ENCODE assay signal across 8 cellular contexts in the genomic region with DNA sequence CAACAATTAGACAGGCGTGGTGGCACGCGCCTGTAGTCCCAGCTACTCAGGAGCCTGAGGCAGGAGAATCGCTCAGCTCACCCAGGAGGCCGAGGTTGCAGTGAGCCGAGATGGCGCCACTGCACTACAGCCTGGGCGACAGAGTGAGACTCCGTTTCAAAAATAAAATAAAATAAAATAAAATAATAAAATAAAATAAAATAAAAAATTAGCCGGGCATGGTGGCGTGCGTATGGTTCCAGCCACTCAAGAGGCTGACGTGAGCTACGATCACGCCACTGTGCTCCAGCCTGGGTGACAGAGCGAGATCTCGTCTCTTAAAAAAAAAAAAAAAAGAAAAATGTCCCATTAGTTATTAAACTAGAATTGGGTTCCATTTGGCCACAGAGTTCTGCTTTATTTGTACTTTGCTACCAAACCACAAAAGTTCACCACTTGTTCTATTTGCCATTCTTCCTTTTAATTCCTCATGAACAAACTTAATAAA. TPM values are rescaled to one million over a fixed set of nuclear protein-coding genes. Genes with fewer than 3 reads are reported as not detected.
A peak's percentile ranks its signal among the peaks of the same experiment; 100 is the strongest.
DNase-seq lines count a peak whose midpoint lies in the region; ATAC-seq and TF ChIP-seq lines count a peak whose summit lies in the region.

No MANE protein-coding gene starts in this region.

- no peaks in the 10 kb centered on the region for H3K27me3 Mint-ChIP-seq in central memory CD8-positive, alpha-beta T cell
- no peaks in the 10 kb centered on the region for H3K27me3 Mint-ChIP-seq in naive thymus-derived CD4-positive, alpha-beta T cell

- peak; percentile 21 for ATAC-seq in central memory CD8-positive, alpha-beta T cell (replicated peaks; ENCODE audit: extremely low read depth, poor library complexity, severe bottlenecking)
- no peak for ATAC-seq in naive thymus-derived CD4-positive, alpha-beta T cell
- ATAC-seq in HG02763 (IDR thresholded peaks at IDR 0.05; ENCODE audit: unreplicated experiment) = no peak
- ATAC-seq in GM18909 (IDR thresholded peaks at IDR 0.05; ENCODE audit: poor library complexity, unreplicated experiment) = no peak

- peaks cover 47% of the 10 kb centered on the region for H3K4me1 Mint-ChIP-seq in central memory CD8-positive, alpha-beta T cell
- H3K4me1 Mint-ChIP-seq in naive thymus-derived CD4-positive, alpha-beta T cell = peaks cover 24 to 63% (median 52%) of the 10 kb centered on the region in 7 donors

- CTCF ChIA-PET in naive thymus-derived CD4-positive, alpha-beta T cell (lab: Charles Lee) = interaction anchor here (1.1 to 2.4 kb wide), 10 partner anchors 9 to 72 kb away, joined by 3 to 13 read pairs (median 4); no protein-coding TSS in a partner anchor

- H3K4me1 ChIP-seq in NT2/D1 (ENCODE audit: insufficient read depth, insufficient read length) = peaks cover 7% of the 10 kb centered on the region
- peaks cover 52 to 59% of the 10 kb centered on the region in 2 donors for H3K4me1 ChIP-seq in naive thymus-derived CD4-positive, alpha-beta T cell (ENCODE audit: control insufficient read depth in 2 of 2, insufficient read depth in 2 of 2, low read length in 2 of 2)

- DNase-seq in AG10803 (ENCODE audit: low read depth) = no peak
- no peak for DNase-seq in NT2/D1 (ENCODE audit: low read depth, low spot score)
- no peak for DNase-seq in central memory CD8-positive, alpha-beta T cell (ENCODE audit: low spot score in 2 of 2)
- DNase-seq in naive thymus-derived CD4-positive, alpha-beta T cell = peak in 6 of 9 donors; percentile 36 to 58 (median 52)
- DNase-seq in NCI-H187 treated with DMSO at 0.1 percent for 48 hours (lab: John Stamatoyannopoulos, UW) = no peak
- no peak for DNase-seq in KBM-7

- H3K27me3 ChIP-seq in NT2/D1 (ENCODE audit: insufficient read depth, insufficient read length) = no peaks in the 10 kb centered on the region
- no peaks in the 10 kb centered on the region for H3K27me3 ChIP-seq in naive thymus-derived CD4-positive, alpha-beta T cell (ENCODE audit: control insufficient read depth in 2 of 2, insufficient read depth in 2 of 2, low read length in 2 of 2)

- H3K36me3 ChIP-seq in NT2/D1 (ENCODE audit: insufficient read depth, insufficient read length, low read length) = no peaks in the 10 kb centered on the region
- peaks cover 0 to 6% (median 0%) of the 10 kb centered on the region in 3 experiments for H3K36me3 ChIP-seq in naive thymus-derived CD4-positive, alpha-beta T cell (ENCODE audit: control insufficient read depth in 2 of 3, insufficient read depth in 3 of 3, low read length in 3 of 3)

- H3K4me3 Mint-ChIP-seq in central memory CD8-positive, alpha-beta T cell = peak overlapping the region; percentile 86
- peak overlapping the region in 8 of 10 donors; percentile 89 to 99 (median 96) for H3K4me3 Mint-ChIP-seq in naive thymus-derived CD4-positive, alpha-beta T cell

- intact Hi-C loops in naive thymus-derived CD4-positive, alpha-beta T cell (cut with micrococcal nuclease) = loop anchor here in 1 of 2 donors (1.0 kb wide), 2 partner anchors 9 to 22 kb away; no protein-coding TSS in a partner anchor

- peak overlapping the region; percentile 94 for H3K27ac ChIP-seq in naive thymus-derived CD4-positive, alpha-beta T cell (ENCODE audit: low read depth, low read length)

- H3K36me3 Mint-ChIP-seq in central memory CD8-positive, alpha-beta T cell (ENCODE audit: insufficient read depth) = peaks cover 37% of the 10 kb centered on the region
- peaks cover 0 to 27% (median 6%) of the 10 kb centered on the region in 5 donors for H3K36me3 Mint-ChIP-seq in naive thymus-derived CD4-positive, alpha-beta T cell

- no peaks in the 10 kb centered on the region for H3K9me3 ChIP-seq in NT2/D1 (ENCODE audit: insufficient read depth, low read length)
- no peaks in the 10 kb centered on the region for H3K9me3 ChIP-seq in naive thymus-derived CD4-positive, alpha-beta T cell (ENCODE audit: control insufficient read depth in 2 of 3, low read length in 3 of 3)

- peak overlapping the region; percentile 88 for H3K9ac ChIP-seq in NT2/D1 (ENCODE audit: insufficient read length, low read depth)

- peak overlapping the region; percentile 94 for H3K27ac Mint-ChIP-seq in central memory CD8-positive, alpha-beta T cell (ENCODE audit: low read depth)
- peak overlapping the region in 8 of 9 donors; percentile 95 to 99 (median 97) for H3K27ac Mint-ChIP-seq in naive thymus-derived CD4-positive, alpha-beta T cell

- peak overlapping the region; percentile 72 for H3K4me3 ChIP-seq in AG10803 (ENCODE audit: low read length)
- peak overlapping the region; percentile 78 for H3K4me3 ChIP-seq in NT2/D1 (ENCODE audit: insufficient read length, low read depth)
- H3K4me3 ChIP-seq in naive thymus-derived CD4-positive, alpha-beta T cell (ENCODE audit: low read length) = peak overlapping the region; percentile 96

- POLR2A ChIA-PET in naive thymus-derived CD4-positive, alpha-beta T cell (lab: Charles Lee) = interaction anchor here (0.7 to 3.7 kb wide), 23 partner anchors 9 to 823 kb away, joined by 3 to 43 read pairs (median 7); a partner anchor contains a TSS

- H3K9me3 Mint-ChIP-seq in central memory CD8-positive, alpha-beta T cell = no peaks in the 10 kb centered on the region
- no peaks in the 10 kb centered on the region for H3K9me3 Mint-ChIP-seq in naive thymus-derived CD4-positive, alpha-beta T cell

- in situ Hi-C loops in KBM-7 (cut with MboI; ENCODE audit: low pct_unique_long_range_greater_than_20kb, low sequenced_read_pairs) = no loop called here

- TF ChIP-seq CTCF in AG10803 (conservative IDR thresholded peaks at IDR 0.05; ENCODE audit: low read length) = no peak

RNA-seq across cellular contexts. Expression of a gene that starts 1.2 kb away (rescaled TPM):
- total RNA-seq in naive thymus-derived CD4-positive, alpha-beta T cell = 100 to 1,000 TPM; 297 to 452 (median 420) TPM
- 100 to 1,000 TPM; 314 to 395 TPM for polyA plus RNA-seq in naive thymus-derived CD4-positive, alpha-beta T cell

RNA-seq across cellular contexts. Expression of a gene that starts 59.7 kb away (rescaled TPM):
- total RNA-seq in naive thymus-derived CD4-positive, alpha-beta T cell = 100 to 1,000 TPM; 107 to 414 (median 154) TPM
- 10 to 100 TPM; 37.4 to 46.9 TPM for polyA plus RNA-seq in naive thymus-derived CD4-positive, alpha-beta T cell

Comparison
In these comparisons a context has a peak if more than half of its experiments do, and no peak if none do; other contexts are left out.
1. DNase-seq: peak in naive thymus-derived CD4-positive, alpha-beta T cell (6 of 9); none in AG10803 (single experiment), NT2/D1 (single experiment), central memory CD8-positive, alpha-beta T cell (0 of 2), NCI-H187 treated with DMSO at 0.1 percent for 48 hours (single experiment) and KBM-7 (single experiment).
2. Peak in every context shown above with its lines, with median percentiles within 50 percentile points of each other: H3K4me3 ChIP-seq.